18 cellular contexts compared by ENCODE assay signal in genomic region chr11:130137999-130138398, GRCh38. TPM values are rescaled to one million over a fixed set of nuclear protein-coding genes. Genes with fewer than 3 reads are reported as not detected.
DNase-seq lines count a peak whose midpoint lies in the region; ATAC-seq and TF ChIP-seq lines count a peak whose summit lies in the region.
"Had no signal": no experiment of that assay in that cellular context is flagged by ENCODE, and none has a peak within 500 bp of the region (broad histone marks: within the 10 kb centered on the region; RNA-seq: fewer than 3 reads in every experiment).

No MANE protein-coding gene starts in this region.

- peaks cover 3% of the 10 kb centered on the region for H3K4me1 Mint-ChIP-seq in activated CD8-positive, alpha-beta T cell treated with anti-CD3 and anti-CD28 coated beads for 36 hours (ENCODE audit: low read depth)
- no peaks in the 10 kb centered on the region for H3K4me1 Mint-ChIP-seq in activated CD8-positive, alpha-beta T cell treated with anti-CD3 and anti-CD28 coated beads, Interleukin-2, amount 10 ng/mL, durations not matched to agents 7 days and 5 days (ENCODE audit: low read depth)
- H3K4me1 Mint-ChIP-seq in stimulated activated naive CD8-positive, alpha-beta T cell treated with anti-CD3 and anti-CD28 coated beads, Interleukin-15, amount 100 ng/mL, for 72 hours = no peaks in the 10 kb centered on the region
- H3K4me1 Mint-ChIP-seq in nephron progenitor cell = peaks cover under 1% of the 10 kb centered on the region

- no peak for ATAC-seq in activated CD8-positive, alpha-beta T cell treated with anti-CD3 and anti-CD28 coated beads for 36 hours
- no peak for ATAC-seq in activated CD8-positive, alpha-beta T cell treated with anti-CD3 and anti-CD28 coated beads, Interleukin-2, amount 10 ng/mL, durations not matched to agents 7 days and 5 days
- peak; percentile 59 for ATAC-seq in stimulated activated naive CD8-positive, alpha-beta T cell treated with anti-CD3 and anti-CD28 coated beads, Interleukin-15, amount 100 ng/mL, for 72 hours
- no peak for ATAC-seq in stimulated activated naive CD8-positive, alpha-beta T cell treated with anti-CD3 and anti-CD28 coated beads, Interleukin-15, Interleukin-2, amounts not matched to agents 100 U/mL and 50 U/mL, for 24 hours
- ATAC-seq: A549, HCT116, HepG2 had no signal

- no peaks in the 10 kb centered on the region for H3K9me3 Mint-ChIP-seq in activated CD8-positive, alpha-beta T cell treated with anti-CD3 and anti-CD28 coated beads for 36 hours
- no peaks in the 10 kb centered on the region for H3K9me3 Mint-ChIP-seq in activated CD8-positive, alpha-beta T cell treated with anti-CD3 and anti-CD28 coated beads, Interleukin-2, amount 10 ng/mL, durations not matched to agents 7 days and 5 days (ENCODE audit: insufficient read depth)
- H3K9me3 Mint-ChIP-seq in stimulated activated naive CD8-positive, alpha-beta T cell treated with anti-CD3 and anti-CD28 coated beads, Interleukin-15, amount 100 ng/mL, for 72 hours = no peaks in the 10 kb centered on the region
- no peaks in the 10 kb centered on the region for H3K9me3 Mint-ChIP-seq in nephron progenitor cell
- H3K9me3 Mint-ChIP-seq: CD4-positive, alpha-beta T cell; HFFc6 had no signal

- peak; percentile 45 for DNase-seq in activated CD8-positive, alpha-beta T cell treated with anti-CD3 and anti-CD28 coated beads for 36 hours
- DNase-seq in activated CD8-positive, alpha-beta T cell treated with anti-CD3 and anti-CD28 coated beads, Interleukin-2, amount 10 ng/mL, durations not matched to agents 7 days and 5 days = no peak
- peak in 1 of 2 donors; percentile 22 for DNase-seq in stimulated activated naive CD8-positive, alpha-beta T cell treated with anti-CD3 and anti-CD28 coated beads, Interleukin-15, amount 100 ng/mL, for 72 hours
- no peak for DNase-seq in stimulated activated naive CD8-positive, alpha-beta T cell treated with anti-CD3 and anti-CD28 coated beads, Interleukin-15, Interleukin-2, amounts not matched to agents 100 U/mL and 50 U/mL, for 24 hours
- DNase-seq in nephron progenitor cell = no peak
- DNase-seq in cerebellar cortex (ENCODE audit: low spot score) = no peak
- no peak for DNase-seq in stimulated activated naive CD4-positive, alpha-beta T cell treated with Interleukin-2 at 50 U/mL for 16 hours (lab: John Stamatoyannopoulos, UW)
- DNase-seq in hepatic stellate cell (ENCODE audit: low spot score) = no peak
- DNase-seq: AML-193; CD4-positive, alpha-beta T cell; DMS79 treated with DMSO at 0.1 percent for 48 hours; GF-D8; GOT3; H7; HFFc6 had no signal

- CTCF ChIA-PET in activated CD8-positive, alpha-beta T cell treated with anti-CD3 and anti-CD28 coated beads for 36 hours (lab: Charles Lee) = interaction anchor here (8.9 kb wide), 1 partner anchor 214 kb away, joined by 178 read pairs; no protein-coding TSS in a partner anchor
- CTCF ChIA-PET in activated CD8-positive, alpha-beta T cell treated with anti-CD3 and anti-CD28 coated beads, Interleukin-2, amount 10 ng/mL, durations not matched to agents 7 days and 5 days (lab: Charles Lee) = interaction anchor here (2.1 kb wide), 1 partner anchor 214 kb away, joined by 7 read pairs; no protein-coding TSS in a partner anchor

- no peaks in the 10 kb centered on the region for H3K27me3 Mint-ChIP-seq in activated CD8-positive, alpha-beta T cell treated with anti-CD3 and anti-CD28 coated beads for 36 hours
- no peaks in the 10 kb centered on the region for H3K27me3 Mint-ChIP-seq in activated CD8-positive, alpha-beta T cell treated with anti-CD3 and anti-CD28 coated beads, Interleukin-2, amount 10 ng/mL, durations not matched to agents 7 days and 5 days (ENCODE audit: low read depth)
- no peaks in the 10 kb centered on the region for H3K27me3 Mint-ChIP-seq in stimulated activated naive CD8-positive, alpha-beta T cell treated with anti-CD3 and anti-CD28 coated beads, Interleukin-15, amount 100 ng/mL, for 72 hours
- H3K27me3 Mint-ChIP-seq in nephron progenitor cell (ENCODE audit: low read depth, poor library complexity) = no peaks in the 10 kb centered on the region
- H3K27me3 Mint-ChIP-seq: CD4-positive, alpha-beta T cell had no signal

- no peak overlapping the region for H3K4me3 Mint-ChIP-seq in activated CD8-positive, alpha-beta T cell treated with anti-CD3 and anti-CD28 coated beads for 36 hours
- H3K4me3 Mint-ChIP-seq in activated CD8-positive, alpha-beta T cell treated with anti-CD3 and anti-CD28 coated beads, Interleukin-2, amount 10 ng/mL, durations not matched to agents 7 days and 5 days = no peak overlapping the region
- H3K4me3 Mint-ChIP-seq in stimulated activated naive CD8-positive, alpha-beta T cell treated with anti-CD3 and anti-CD28 coated beads, Interleukin-15, amount 100 ng/mL, for 72 hours = no peak overlapping the region
- no peak overlapping the region for H3K4me3 Mint-ChIP-seq in nephron progenitor cell
- H3K4me3 Mint-ChIP-seq: CD4-positive, alpha-beta T cell; HFFc6 had no signal

- POLR2A ChIA-PET in activated CD8-positive, alpha-beta T cell treated with anti-CD3 and anti-CD28 coated beads for 36 hours (lab: Charles Lee) = no interaction called here
- POLR2A ChIA-PET in activated CD8-positive, alpha-beta T cell treated with anti-CD3 and anti-CD28 coated beads, Interleukin-2, amount 10 ng/mL, durations not matched to agents 7 days and 5 days (lab: Charles Lee) = no interaction called here

- no peak for TF ChIP-seq CTCF in activated CD8-positive, alpha-beta T cell treated with anti-CD3 and anti-CD28 coated beads for 36 hours (IDR thresholded peaks at IDR 0.05)
- TF ChIP-seq CTCF in nephron progenitor cell (IDR thresholded peaks at IDR 0.05) = no peak

- peaks cover 7% of the 10 kb centered on the region for H3K36me3 Mint-ChIP-seq in activated CD8-positive, alpha-beta T cell treated with anti-CD3 and anti-CD28 coated beads for 36 hours (ENCODE audit: low read depth)
- no peaks in the 10 kb centered on the region for H3K36me3 Mint-ChIP-seq in activated CD8-positive, alpha-beta T cell treated with anti-CD3 and anti-CD28 coated beads, Interleukin-2, amount 10 ng/mL, durations not matched to agents 7 days and 5 days (ENCODE audit: low read depth)
- peaks cover 87% of the 10 kb centered on the region for H3K36me3 Mint-ChIP-seq in nephron progenitor cell (ENCODE audit: low read depth)

- H3K27ac Mint-ChIP-seq in activated CD8-positive, alpha-beta T cell treated with anti-CD3 and anti-CD28 coated beads for 36 hours = no peak overlapping the region
- H3K27ac Mint-ChIP-seq in activated CD8-positive, alpha-beta T cell treated with anti-CD3 and anti-CD28 coated beads, Interleukin-2, amount 10 ng/mL, durations not matched to agents 7 days and 5 days = no peak overlapping the region
- no peak overlapping the region for H3K27ac Mint-ChIP-seq in stimulated activated naive CD8-positive, alpha-beta T cell treated with anti-CD3 and anti-CD28 coated beads, Interleukin-15, amount 100 ng/mL, for 72 hours
- peak overlapping the region; percentile 37 for H3K27ac Mint-ChIP-seq in nephron progenitor cell
- H3K27ac Mint-ChIP-seq: CD4-positive, alpha-beta T cell; HFFc6 had no signal

- intact Hi-C loops in activated CD8-positive, alpha-beta T cell treated with anti-CD3 and anti-CD28 coated beads for 36 hours (cut with micrococcal nuclease) = no loop called here

RNA-seq across cellular contexts. Expression of gene ST14, which starts 21.6 kb away (rescaled TPM):
- not detected for total RNA-seq in activated CD8-positive, alpha-beta T cell treated with anti-CD3 and anti-CD28 coated beads for 36 hours
- total RNA-seq in activated CD8-positive, alpha-beta T cell treated with anti-CD3 and anti-CD28 coated beads, Interleukin-2, amount 10 ng/mL, durations not matched to agents 7 days and 5 days = not detected
- total RNA-seq: HFFc6 had no signal
